In the genomic region with DNA sequence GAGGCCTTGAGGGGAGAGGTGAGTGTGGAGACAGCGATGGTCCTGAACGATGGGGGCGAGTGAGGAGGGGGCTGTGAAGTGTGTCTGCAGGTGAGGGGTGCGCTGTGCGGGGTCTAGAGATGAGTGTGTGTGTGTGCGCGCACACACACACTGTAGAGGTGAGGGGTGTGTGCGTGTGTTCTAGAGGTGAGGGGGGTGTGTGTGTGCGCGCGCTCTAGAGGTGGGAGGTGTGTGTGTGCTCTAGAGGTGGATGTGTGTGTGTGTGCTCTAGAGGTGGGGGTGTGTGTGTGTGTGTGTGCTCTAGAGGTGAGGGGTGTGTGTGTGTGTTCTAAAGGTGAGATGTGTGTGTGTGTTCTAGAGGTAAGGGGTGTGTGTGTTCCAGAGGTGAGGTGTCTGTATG, we compare ENCODE assay signal across 1 cellular context.
TF ChIP-seq lines count a peak whose summit lies in the region.

No MANE protein-coding gene starts in this region.

TF ChIP-seq in SK-N-SH, 30 proteins besides CTCF, POLR2A, EP300 and RAD21 (continued from another document):
- TF ChIP-seq, protein P1, sequence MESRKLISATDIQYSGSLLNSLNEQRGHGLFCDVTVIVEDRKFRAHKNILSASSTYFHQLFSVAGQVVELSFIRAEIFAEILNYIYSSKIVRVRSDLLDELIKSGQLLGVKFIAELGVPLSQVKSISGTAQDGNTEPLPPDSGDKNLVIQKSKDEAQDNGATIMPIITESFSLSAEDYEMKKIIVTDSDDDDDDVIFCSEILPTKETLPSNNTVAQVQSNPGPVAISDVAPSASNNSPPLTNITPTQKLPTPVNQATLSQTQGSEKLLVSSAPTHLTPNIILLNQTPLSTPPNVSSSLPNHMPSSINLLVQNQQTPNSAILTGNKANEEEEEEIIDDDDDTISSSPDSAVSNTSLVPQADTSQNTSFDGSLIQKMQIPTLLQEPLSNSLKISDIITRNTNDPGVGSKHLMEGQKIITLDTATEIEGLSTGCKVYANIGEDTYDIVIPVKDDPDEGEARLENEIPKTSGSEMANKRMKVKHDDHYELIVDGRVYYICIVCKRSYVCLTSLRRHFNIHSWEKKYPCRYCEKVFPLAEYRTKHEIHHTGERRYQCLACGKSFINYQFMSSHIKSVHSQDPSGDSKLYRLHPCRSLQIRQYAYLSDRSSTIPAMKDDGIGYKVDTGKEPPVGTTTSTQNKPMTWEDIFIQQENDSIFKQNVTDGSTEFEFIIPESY (IDR thresholded peaks at IDR 0.05; ENCODE audit: borderline replicate concordance, low read depth) = no peak
- TF ChIP-seq FOSL2 (IDR thresholded peaks at IDR 0.05; ENCODE audit: borderline replicate concordance, low read depth) (no peak), MEF2A (IDR thresholded peaks at IDR 0.05; ENCODE audit: borderline replicate concordance, low read depth) (no peak), JUND (IDR thresholded peaks at IDR 0.05) (no peak), MXI1 (IDR thresholded peaks at IDR 0.05; ENCODE audit: low read depth, low read length) (no peak), TEAD4 (IDR thresholded peaks at IDR 0.05; ENCODE audit: borderline replicate concordance, insufficient read depth) (no peak), TAF1 (IDR thresholded peaks at IDR 0.05; ENCODE audit: borderline replicate concordance, low read depth, low read length) (no peak), POLR2AphosphoS5 (IDR thresholded peaks at IDR 0.05; ENCODE audit: low read depth, low read length) (no peak), TCF12 (IDR thresholded peaks at IDR 0.05) (no peak), FOXJ3 (CRISPR knock-in tag; IDR thresholded peaks at IDR 0.05) (no peak), GABPA (IDR thresholded peaks at IDR 0.05; ENCODE audit: low read depth) (no peak)
- TF ChIP-seq, protein P2, sequence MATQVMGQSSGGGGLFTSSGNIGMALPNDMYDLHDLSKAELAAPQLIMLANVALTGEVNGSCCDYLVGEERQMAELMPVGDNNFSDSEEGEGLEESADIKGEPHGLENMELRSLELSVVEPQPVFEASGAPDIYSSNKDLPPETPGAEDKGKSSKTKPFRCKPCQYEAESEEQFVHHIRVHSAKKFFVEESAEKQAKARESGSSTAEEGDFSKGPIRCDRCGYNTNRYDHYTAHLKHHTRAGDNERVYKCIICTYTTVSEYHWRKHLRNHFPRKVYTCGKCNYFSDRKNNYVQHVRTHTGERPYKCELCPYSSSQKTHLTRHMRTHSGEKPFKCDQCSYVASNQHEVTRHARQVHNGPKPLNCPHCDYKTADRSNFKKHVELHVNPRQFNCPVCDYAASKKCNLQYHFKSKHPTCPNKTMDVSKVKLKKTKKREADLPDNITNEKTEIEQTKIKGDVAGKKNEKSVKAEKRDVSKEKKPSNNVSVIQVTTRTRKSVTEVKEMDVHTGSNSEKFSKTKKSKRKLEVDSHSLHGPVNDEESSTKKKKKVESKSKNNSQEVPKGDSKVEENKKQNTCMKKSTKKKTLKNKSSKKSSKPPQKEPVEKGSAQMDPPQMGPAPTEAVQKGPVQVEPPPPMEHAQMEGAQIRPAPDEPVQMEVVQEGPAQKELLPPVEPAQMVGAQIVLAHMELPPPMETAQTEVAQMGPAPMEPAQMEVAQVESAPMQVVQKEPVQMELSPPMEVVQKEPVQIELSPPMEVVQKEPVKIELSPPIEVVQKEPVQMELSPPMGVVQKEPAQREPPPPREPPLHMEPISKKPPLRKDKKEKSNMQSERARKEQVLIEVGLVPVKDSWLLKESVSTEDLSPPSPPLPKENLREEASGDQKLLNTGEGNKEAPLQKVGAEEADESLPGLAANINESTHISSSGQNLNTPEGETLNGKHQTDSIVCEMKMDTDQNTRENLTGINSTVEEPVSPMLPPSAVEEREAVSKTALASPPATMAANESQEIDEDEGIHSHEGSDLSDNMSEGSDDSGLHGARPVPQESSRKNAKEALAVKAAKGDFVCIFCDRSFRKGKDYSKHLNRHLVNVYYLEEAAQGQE (IDR thresholded peaks at IDR 0.05; ENCODE audit: low read depth, low read length) = no peak
